ENCODE assay signal across 11 cellular contexts in genomic region chr5:126846344-126846743, GRCh38.
DNase-seq lines count a peak whose midpoint lies in the region; ATAC-seq and TF ChIP-seq lines count a peak whose summit lies in the region.
"Had no signal": no experiment of that assay in that cellular context is flagged by ENCODE, and none has a peak within 500 bp of the region (broad histone marks: within the 10 kb centered on the region; RNA-seq: fewer than 3 reads in every experiment).

No MANE protein-coding gene starts in this region.

- H2AFZ ChIP-seq in mammary epithelial cell (ENCODE audit: low read depth, low read length) = no peak overlapping the region

- H3K27me3 ChIP-seq in mammary epithelial cell (ENCODE audit: insufficient read depth, low read length) = no peaks in the 10 kb centered on the region
- H3K27me3 ChIP-seq: vagina had no signal

- ATAC-seq in activated B cell treated with CpG ODN at 0.5 μM for 24 hours (ENCODE audit: low read depth) (no peak), left ventricle myocardium superior (no peak)

- H3K9me3 Mint-ChIP-seq in MCF 10A (ENCODE audit: unreplicated experiment) = no peaks in the 10 kb centered on the region
- H3K9me3 Mint-ChIP-seq in activated B cell treated with CpG ODN at 0.5 μM for 24 hours = no peaks in the 10 kb centered on the region
- H3K9me3 Mint-ChIP-seq in type B pancreatic cell = no peaks in the 10 kb centered on the region
- H3K9me3 Mint-ChIP-seq: T-helper 1 cell treated with Interleukin-12 subunit alpha and Interleukin-12 subunit beta and Interleukin-4 antibody, amounts not matched to agents 30 μg/mL and 1 μg/mL, for 36 hours had no signal

- no peaks in the 10 kb centered on the region for H3K79me2 ChIP-seq in mammary epithelial cell (ENCODE audit: insufficient read depth, low read length)

- BruUV-seq in MCF 10A (replicated peaks; lab: Mats Ljungman, UMichigan) = no TSS peak
- BruUV-seq in mammary epithelial cell (replicated peaks; lab: Mats Ljungman, UMichigan) = no TSS peak

- no peaks in the 10 kb centered on the region for H3K4me1 Mint-ChIP-seq in MCF 10A (ENCODE audit: insufficient read depth, unreplicated experiment)
- H3K4me1 Mint-ChIP-seq in activated B cell treated with CpG ODN at 0.5 μM for 24 hours = peaks cover 41% of the 10 kb centered on the region
- peaks cover 51% of the 10 kb centered on the region for H3K4me1 Mint-ChIP-seq in type B pancreatic cell (ENCODE audit: unreplicated experiment)

- intact Hi-C loops in MCF 10A (cut with micrococcal nuclease) (loop anchor here (2.0 kb wide), 1 partner anchor 196 kb away; no protein-coding TSS in a partner anchor), mammary epithelial cell (cut with micrococcal nuclease) (no loop called here), activated B cell treated with CpG ODN at 0.5 μM for 24 hours (cut with micrococcal nuclease) (loop anchor here (5.0 kb wide), 1 partner anchor 381 kb away; no protein-coding TSS in a partner anchor), left ventricle myocardium superior (cut with micrococcal nuclease) (loop anchor here (5.0 kb wide), 1 partner anchor 196 kb away; no protein-coding TSS in a partner anchor)

- H3K4me3 Mint-ChIP-seq in MCF 10A (ENCODE audit: unreplicated experiment) (no peak overlapping the region), activated B cell treated with CpG ODN at 0.5 μM for 24 hours (no peak overlapping the region), type B pancreatic cell (peak overlapping the region; percentile 0)
- H3K4me3 Mint-ChIP-seq: T-helper 1 cell treated with Interleukin-12 subunit alpha and Interleukin-12 subunit beta and Interleukin-4 antibody, amounts not matched to agents 30 μg/mL and 1 μg/mL, for 36 hours had no signal

- H3K27me3 Mint-ChIP-seq in MCF 10A (ENCODE audit: insufficient read depth, unreplicated experiment) (no peaks in the 10 kb centered on the region), activated B cell treated with CpG ODN at 0.5 μM for 24 hours (no peaks in the 10 kb centered on the region), type B pancreatic cell (peaks cover 16% of the 10 kb centered on the region)

- no peak overlapping the region for H3K4me3 ChIP-seq in mammary epithelial cell (replicated peaks in 1 of 3; ENCODE audit: insufficient read depth in 1 of 3, low read depth in 2 of 3, low read length in 3 of 3)
- H3K4me3 ChIP-seq: mucosa of descending colon, vagina had no signal

- H3K27ac Mint-ChIP-seq in MCF 10A (ENCODE audit: low read depth, unreplicated experiment) = no peak overlapping the region
- H3K27ac Mint-ChIP-seq in activated B cell treated with CpG ODN at 0.5 μM for 24 hours = peak overlapping the region; percentile 95
- H3K27ac Mint-ChIP-seq in type B pancreatic cell = peak overlapping the region; percentile 13

- TF ChIP-seq CTCF in MCF 10A (IDR thresholded peaks at IDR 0.05; ENCODE audit: unreplicated experiment) (no peak), mammary epithelial cell (conservative IDR thresholded peaks at IDR 0.05 in 1 of 2, IDR thresholded peaks at IDR 0.05 in 1 of 2; ENCODE audit: extremely low read depth in 1 of 2, insufficient read depth in 1 of 2, low read depth in 1 of 2, low read length in 2 of 2) (peak in 1 of 2 donors; percentile 27), activated B cell treated with CpG ODN at 0.5 μM for 24 hours (IDR thresholded peaks at IDR 0.05) (no peak), type B pancreatic cell (conservative IDR thresholded peaks at IDR 0.05) (peak; percentile 25)

- H3K27ac ChIP-seq in mammary epithelial cell (ENCODE audit: insufficient read depth, low read depth, low read length) = no peak overlapping the region
- H3K27ac ChIP-seq: vagina had no signal

- in situ Hi-C loops in mammary epithelial cell (cut with MboI; ENCODE audit: low sequenced_read_pairs in 2 of 2) = no loop called here

- H3K9me3 ChIP-seq in mammary epithelial cell (replicated peaks; ENCODE audit: insufficient read depth, low read length) = no peaks in the 10 kb centered on the region
- H3K9me3 ChIP-seq: mucosa of descending colon, vagina had no signal

- H3K9ac ChIP-seq in mammary epithelial cell (ENCODE audit: insufficient read depth, low read length) = no peak overlapping the region

- dilution Hi-C loops in mammary epithelial cell (cut with HindIII; ENCODE audit: low sequenced_read_pairs) = no loop called here

- no peaks in the 10 kb centered on the region for H3K36me3 ChIP-seq in mammary epithelial cell (ENCODE audit: insufficient read depth, low read length)
- H3K36me3 ChIP-seq: vagina had no signal

- CTCF ChIA-PET in MCF 10A (lab: Yijun Ruan, JAX) (interaction anchor here (0.5 to 1.2 kb wide), 3 partner anchors 460 to 646 kb away, joined by 3 to 4 read pairs (median 3); no protein-coding TSS in a partner anchor), mammary epithelial cell (lab: Charles Lee; ENCODE audit: low non-redundant PET) (no interaction called here), activated B cell treated with CpG ODN at 0.5 μM for 24 hours (lab: Charles Lee) (no interaction called here)

- DNase-seq in MCF 10A (ENCODE audit: unreplicated experiment) = peak; percentile 17
- no peak for DNase-seq in mammary epithelial cell
- no peak for DNase-seq in activated B cell treated with CpG ODN at 0.5 μM for 24 hours
- peak; percentile 29 for DNase-seq in iris pigment epithelial cell (ENCODE audit: low read depth)
- no peak for DNase-seq in type B pancreatic cell (ENCODE audit: extremely low spot score, unreplicated experiment)
- no peak for DNase-seq in GM19240 (ENCODE audit: insufficient read length, low spot score)
- no peak for DNase-seq in left ventricle myocardium superior
- DNase-seq in kidney glomerular epithelial cell (lab: John Stamatoyannopoulos, UW) = no peak

- POLR2A ChIA-PET in MCF 10A (lab: Yijun Ruan, JAX) (no interaction called here), activated B cell treated with CpG ODN at 0.5 μM for 24 hours (lab: Charles Lee) (interaction anchor here (1.0 to 1.3 kb wide), 7 partner anchors 7 to 226 kb away, joined by 3 to 15 read pairs (median 4); partner anchors contain the start of genes C5orf63, LMNB1 and MARCHF3)

- no peaks in the 10 kb centered on the region for H3K4me1 ChIP-seq in mammary epithelial cell (ENCODE audit: insufficient read depth, low read length)
- H3K4me1 ChIP-seq: vagina had no signal

- H3K36me3 Mint-ChIP-seq in MCF 10A (ENCODE audit: insufficient read depth, unreplicated experiment) (no peaks in the 10 kb centered on the region), activated B cell treated with CpG ODN at 0.5 μM for 24 hours (ENCODE audit: low read depth) (no peaks in the 10 kb centered on the region), type B pancreatic cell (peaks cover 6% of the 10 kb centered on the region)

- H3K4me2 ChIP-seq in mammary epithelial cell (ENCODE audit: insufficient read depth, low read depth, low read length) = no peak overlapping the region

- H4K20me1 ChIP-seq in mammary epithelial cell (ENCODE audit: insufficient read depth, low read length) = no peaks in the 10 kb centered on the region

Comparison
In these comparisons a context has a peak if more than half of its experiments do, and no peak if none do; other contexts are left out.
1. DNase-seq: peak in MCF 10A (single experiment) and iris pigment epithelial cell (single experiment); none in mammary epithelial cell (single experiment), activated B cell treated with CpG ODN at 0.5 μM for 24 hours (single experiment), type B pancreatic cell (single experiment), GM19240 (single experiment), left ventricle myocardium superior (single experiment) and kidney glomerular epithelial cell (single experiment).